In the genomic region with DNA sequence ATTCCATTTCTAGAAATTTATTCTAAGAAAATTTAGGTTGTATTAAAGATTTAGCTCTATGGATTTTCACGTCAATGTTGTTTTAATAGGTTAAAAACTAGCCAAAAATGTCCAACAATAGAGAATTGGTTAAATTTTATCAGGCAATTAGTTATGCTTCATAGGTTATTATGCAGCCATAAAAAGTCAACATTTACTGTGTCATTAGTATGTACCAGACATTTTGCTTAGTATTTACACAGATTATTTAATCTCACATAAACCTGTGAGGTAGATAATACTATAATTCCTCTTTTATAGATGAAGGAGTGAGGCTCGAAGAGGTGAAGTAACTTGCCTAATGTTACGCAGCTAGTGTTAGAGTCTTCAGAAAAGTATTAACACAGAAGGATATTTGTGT, we compare ENCODE assay signal across 11 cellular contexts. TPM values are rescaled to one million over a fixed set of nuclear protein-coding genes. Genes with fewer than 3 reads are reported as not detected.
DNase-seq lines count a peak whose midpoint lies in the region; ATAC-seq and TF ChIP-seq lines count a peak whose summit lies in the region.
"Had no signal": no experiment of that assay in that cellular context is flagged by ENCODE, and none has a peak within 500 bp of the region (broad histone marks: within the 10 kb centered on the region; RNA-seq: fewer than 3 reads in every experiment).

No MANE protein-coding gene starts in this region.

- H3K9me3 Mint-ChIP-seq in activated T-cell treated with anti-CD3 and anti-CD28 coated beads, Interleukin-2, amount 50 U/mL, for 24 hours, result no peaks in the 10 kb centered on the region
- peaks cover 4% of the 10 kb centered on the region; the same call in 1 of the 2 replicates for H3K9me3 Mint-ChIP-seq in WTC11

- H3K36me3 Mint-ChIP-seq in activated T-cell treated with anti-CD3 and anti-CD28 coated beads, Interleukin-2, amount 50 U/mL, for 24 hours (ENCODE audit: low read depth), result peaks cover 43% of the 10 kb centered on the region
- H3K36me3 Mint-ChIP-seq in WTC11, result no peaks in the 10 kb centered on the region

- peaks cover 5% of the 10 kb centered on the region; the same call in 1 of the 2 replicates for H3K36me3 ChIP-seq in iPS-20b (ENCODE audit: insufficient read depth, low read depth, low read length)
- H3K36me3 ChIP-seq in subcutaneous abdominal adipose tissue (ENCODE audit: control insufficient read depth in 5 of 5, insufficient read depth in 5 of 5, low read length in 5 of 5), result no peaks in the 10 kb centered on the region

- H3K27me3 ChIP-seq in iPS-20b (ENCODE audit: insufficient read depth, low read length), result no peaks in the 10 kb centered on the region
- no peaks in the 10 kb centered on the region for H3K27me3 ChIP-seq in subcutaneous abdominal adipose tissue (ENCODE audit: control insufficient read depth in 5 of 5, insufficient read depth in 4 of 5, low read length in 5 of 5)

- peak overlapping the region; percentile 97 for H3K4me3 Mint-ChIP-seq in activated T-cell treated with anti-CD3 and anti-CD28 coated beads, Interleukin-2, amount 50 U/mL, for 24 hours
- peak overlapping the region; percentile 93 for H3K4me3 Mint-ChIP-seq in WTC11

- POLR2A ChIA-PET in WTC11 (lab: Charles Lee), result no interaction called here

- peak overlapping the region; percentile 18 for H3K27ac Mint-ChIP-seq in activated T-cell treated with anti-CD3 and anti-CD28 coated beads, Interleukin-2, amount 50 U/mL, for 24 hours
- H3K27ac Mint-ChIP-seq in WTC11, result no peak overlapping the region

- no peak for TF ChIP-seq CTCF in WTC11 (IDR thresholded peaks at IDR 0.05)

- no peaks in the 10 kb centered on the region for H3K27me3 Mint-ChIP-seq in activated T-cell treated with anti-CD3 and anti-CD28 coated beads, Interleukin-2, amount 50 U/mL, for 24 hours
- H3K27me3 Mint-ChIP-seq in WTC11 (ENCODE audit: low read depth), result no peaks in the 10 kb centered on the region

- H3K4me1 ChIP-seq in iPS-20b (ENCODE audit: insufficient read depth, low read length) (peaks cover 6% of the 10 kb centered on the region; the same call in 1 of the 2 replicates), subcutaneous abdominal adipose tissue (ENCODE audit: control insufficient read depth in 5 of 5, insufficient read depth in 5 of 5, low read length in 5 of 5) (peaks cover 0 to 62% (median 44%) of the 10 kb centered on the region in 5 donors)

- no peak for ATAC-seq in WTC11

- no peak for DNase-seq in activated T-cell treated with anti-CD3 and anti-CD28 coated beads, Interleukin-2, amount 50 U/mL, for 24 hours
- no peak for DNase-seq in activated T-cell treated with anti-CD3 and anti-CD28 coated beads, Interleukin-2, amount 50 U/mL, for 48 hours
- DNase-seq in WTC11 (ENCODE audit: low spot score) (no peak), H4 (ENCODE audit: low spot score) (no peak), anterior cingulate cortex (lab: John Stamatoyannopoulos, UW) (no peak)
- no peak for DNase-seq in effector CD8-positive, alpha-beta T cell (lab: John Stamatoyannopoulos, UW)
- DNase-seq: activated CD4-positive, CD25-positive, alpha-beta regulatory T cell treated with anti-CD3 and anti-CD28 coated beads, Interleukin-2, amount 50 U/mL, for 72 hours; effector memory CD4-positive, alpha-beta T cell; retina had no signal

- peaks cover 67% of the 10 kb centered on the region for H3K4me1 Mint-ChIP-seq in activated T-cell treated with anti-CD3 and anti-CD28 coated beads, Interleukin-2, amount 50 U/mL, for 24 hours (ENCODE audit: low read depth)
- peaks cover 28% of the 10 kb centered on the region for H3K4me1 Mint-ChIP-seq in WTC11

- H3K27ac ChIP-seq in iPS-20b (ENCODE audit: low read length), result no peak overlapping the region
- H3K27ac ChIP-seq in subcutaneous abdominal adipose tissue (ENCODE audit: low read depth, low read length), result peak overlapping the region; percentile 98

- CTCF ChIA-PET in WTC11 (lab: Charles Lee), result no interaction called here

- no peaks in the 10 kb centered on the region for H3K9me3 ChIP-seq in iPS-20b (ENCODE audit: insufficient read depth, low read depth, low read length)
- no peaks in the 10 kb centered on the region for H3K9me3 ChIP-seq in subcutaneous abdominal adipose tissue (ENCODE audit: control insufficient read depth in 5 of 5, low read length in 5 of 5)

- H3K4me3 ChIP-seq in iPS-20b (ENCODE audit: low read length) (peak overlapping the region; percentile 97), subcutaneous abdominal adipose tissue (ENCODE audit: low read depth in 1 of 5, low read length in 5 of 5) (peak overlapping the region in 4 of 5 donors; percentile 86 to 95 (median 94))

- no peak overlapping the region for H3K9ac ChIP-seq in iPS-20b (ENCODE audit: low read depth, low read length)
- H3K9ac ChIP-seq in subcutaneous abdominal adipose tissue (ENCODE audit: low read length in 5 of 5), result peak overlapping the region in 3 of 5 donors; percentile 98 to 100 (median 99)

TF ChIP-seq in WTC11, 78 proteins besides CTCF, POLR2A, EP300 and RAD21:
- TF ChIP-seq TEAD4 (CRISPR knock-in tag; IDR thresholded peaks at IDR 0.05) (no peak), KAT7 (CRISPR knock-in tag; IDR thresholded peaks at IDR 0.05; ENCODE audit: borderline replicate concordance) (no peak), USF2 (CRISPR knock-in tag; IDR thresholded peaks at IDR 0.05) (no peak), NFYB (CRISPR knock-in tag; conservative IDR thresholded peaks at IDR 0.05; ENCODE audit: low read depth) (no peak)
- TF ChIP-seq, protein P1, sequence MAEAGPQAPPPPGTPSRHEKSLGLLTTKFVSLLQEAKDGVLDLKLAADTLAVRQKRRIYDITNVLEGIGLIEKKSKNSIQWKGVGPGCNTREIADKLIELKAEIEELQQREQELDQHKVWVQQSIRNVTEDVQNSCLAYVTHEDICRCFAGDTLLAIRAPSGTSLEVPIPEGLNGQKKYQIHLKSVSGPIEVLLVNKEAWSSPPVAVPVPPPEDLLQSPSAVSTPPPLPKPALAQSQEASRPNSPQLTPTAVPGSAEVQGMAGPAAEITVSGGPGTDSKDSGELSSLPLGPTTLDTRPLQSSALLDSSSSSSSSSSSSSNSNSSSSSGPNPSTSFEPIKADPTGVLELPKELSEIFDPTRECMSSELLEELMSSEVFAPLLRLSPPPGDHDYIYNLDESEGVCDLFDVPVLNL (CRISPR knock-in tag; IDR thresholded peaks at IDR 0.05; ENCODE audit: borderline replicate concordance, low read depth), result no peak
- TF ChIP-seq, protein P2, sequence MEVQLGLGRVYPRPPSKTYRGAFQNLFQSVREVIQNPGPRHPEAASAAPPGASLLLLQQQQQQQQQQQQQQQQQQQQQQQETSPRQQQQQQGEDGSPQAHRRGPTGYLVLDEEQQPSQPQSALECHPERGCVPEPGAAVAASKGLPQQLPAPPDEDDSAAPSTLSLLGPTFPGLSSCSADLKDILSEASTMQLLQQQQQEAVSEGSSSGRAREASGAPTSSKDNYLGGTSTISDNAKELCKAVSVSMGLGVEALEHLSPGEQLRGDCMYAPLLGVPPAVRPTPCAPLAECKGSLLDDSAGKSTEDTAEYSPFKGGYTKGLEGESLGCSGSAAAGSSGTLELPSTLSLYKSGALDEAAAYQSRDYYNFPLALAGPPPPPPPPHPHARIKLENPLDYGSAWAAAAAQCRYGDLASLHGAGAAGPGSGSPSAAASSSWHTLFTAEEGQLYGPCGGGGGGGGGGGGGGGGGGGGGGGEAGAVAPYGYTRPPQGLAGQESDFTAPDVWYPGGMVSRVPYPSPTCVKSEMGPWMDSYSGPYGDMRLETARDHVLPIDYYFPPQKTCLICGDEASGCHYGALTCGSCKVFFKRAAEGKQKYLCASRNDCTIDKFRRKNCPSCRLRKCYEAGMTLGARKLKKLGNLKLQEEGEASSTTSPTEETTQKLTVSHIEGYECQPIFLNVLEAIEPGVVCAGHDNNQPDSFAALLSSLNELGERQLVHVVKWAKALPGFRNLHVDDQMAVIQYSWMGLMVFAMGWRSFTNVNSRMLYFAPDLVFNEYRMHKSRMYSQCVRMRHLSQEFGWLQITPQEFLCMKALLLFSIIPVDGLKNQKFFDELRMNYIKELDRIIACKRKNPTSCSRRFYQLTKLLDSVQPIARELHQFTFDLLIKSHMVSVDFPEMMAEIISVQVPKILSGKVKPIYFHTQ (CRISPR knock-in tag; IDR thresholded peaks at IDR 0.05), result no peak

RNA-seq across cellular contexts. Expression of gene GOLGA4, which starts 1.9 kb away (rescaled TPM):
- total RNA-seq in WTC11 (2021), result 66.6 to 79.2 TPM (median 68.2 TPM) in 3 replicates
- total RNA-seq in H4 (2014; rRNA removed; shearing (Covaris generic)), result 13.6 and 18.2 TPM in 2 replicates
